23 cellular contexts compared by ENCODE assay signal in genomic region chr9:81847181-81847915, GRCh38.
A peak's percentile ranks its signal among the peaks of the same experiment; 100 is the strongest.
DNase-seq lines count a peak whose midpoint lies in the region; ATAC-seq, FAIRE-seq and TF ChIP-seq lines count a peak whose summit lies in the region.
"Had no signal": no experiment of that assay in that cellular context is flagged by ENCODE, and none has a peak within 500 bp of the region (broad histone marks: within the 10 kb centered on the region; RNA-seq: fewer than 3 reads in every experiment).

No MANE protein-coding gene starts in this region.

- POLR2A ChIA-PET in MCF 10A (lab: Yijun Ruan, JAX), result interaction anchor here (0.6 to 1.8 kb wide), 3 partner anchors 60 to 161 kb away, joined by 3 to 8 read pairs (median 3); partner anchors contain the start of gene TLE1

- H3K4me1 ChIP-seq in prostate gland (replicated peaks), result no peaks in the 10 kb centered on the region

- CTCF ChIA-PET in MCF 10A (lab: Yijun Ruan, JAX), result interaction anchor here (0.6 to 3.4 kb wide), 17 partner anchors 11 to 1561 kb away, joined by 3 to 19 read pairs (median 3); no protein-coding TSS in a partner anchor

- FAIRE-seq in endometrium (lab: Jason Lieb, UNC), result peak; percentile 39
- FAIRE-seq: GM12878, GM19239 had no signal

- no peaks in the 10 kb centered on the region for H3K9me3 ChIP-seq in prostate gland
- H3K9me3 ChIP-seq: A549 had no signal

- no peak for TF ChIP-seq CTCF in VCaP (conservative IDR thresholded peaks at IDR 0.05)
- TF ChIP-seq CTCF in prostate gland (IDR thresholded peaks at IDR 0.05), result no peak
- no peak for TF ChIP-seq CTCF in MCF 10A (IDR thresholded peaks at IDR 0.05; ENCODE audit: unreplicated experiment)

- H3K36me3 Mint-ChIP-seq in MCF 10A (ENCODE audit: insufficient read depth, unreplicated experiment), result peaks cover 7% of the 10 kb centered on the region
- H3K36me3 Mint-ChIP-seq: CD4-positive, alpha-beta memory T cell had no signal

- WGBS in prostate gland, result 35% methylated on average over 9 of the region's 9 CpGs

- H3K4me3 Mint-ChIP-seq in MCF 10A (ENCODE audit: unreplicated experiment), result no peak overlapping the region
- H3K4me3 Mint-ChIP-seq: CD4-positive, alpha-beta memory T cell; GM23338; H9 had no signal

- TF ChIP-seq POLR2A in prostate gland (IDR thresholded peaks at IDR 0.05), result no peak

- BruUV-seq in MCF 10A (replicated peaks; lab: Mats Ljungman, UMichigan), result no TSS peak

- H3K27me3 ChIP-seq in prostate gland (replicated peaks; ENCODE audit: insufficient read depth), result no peaks in the 10 kb centered on the region

- H3K27ac ChIP-seq in VCaP, result peak overlapping the region; percentile 62
- H3K27ac ChIP-seq in prostate gland, result no peak overlapping the region

- ATAC-seq in HG03432 (IDR thresholded peaks at IDR 0.05; ENCODE audit: unreplicated experiment), result no peak
- ATAC-seq: GM12878, GM23338, HCT116 had no signal

- DNase-seq in NCI-H748 (lab: John Stamatoyannopoulos, UW; ENCODE audit: unreplicated experiment) (peak; percentile 70), NCI-H748 treated with DMSO at 0.1 percent for 48 hours (lab: John Stamatoyannopoulos, UW) (no peak), prostate gland (ENCODE audit: low spot score) (peak; percentile 34), MCF 10A (ENCODE audit: unreplicated experiment) (no peak), AML-193 (lab: John Stamatoyannopoulos, UW) (no peak)
- DNase-seq: 8988T; ACHN; C1 segment of cervical spinal cord; Calu3; CD4-positive, alpha-beta memory T cell; COR-L47; DMS79; EL; GDM1; H9 had no signal

- no peaks in the 10 kb centered on the region for H3K9me3 Mint-ChIP-seq in MCF 10A (ENCODE audit: unreplicated experiment)
- H3K9me3 Mint-ChIP-seq: GM23338, H9 had no signal

- peaks cover 4% of the 10 kb centered on the region for H3K4me1 Mint-ChIP-seq in MCF 10A (ENCODE audit: insufficient read depth, unreplicated experiment)
- H3K4me1 Mint-ChIP-seq: CD4-positive, alpha-beta memory T cell had no signal

- H3K36me3 ChIP-seq in prostate gland, result no peaks in the 10 kb centered on the region

- no peak overlapping the region for H3K4me3 ChIP-seq in prostate gland
- H3K4me3 ChIP-seq: A549, GM12878, GM23338 had no signal

- H3K27me3 Mint-ChIP-seq in MCF 10A (ENCODE audit: insufficient read depth, unreplicated experiment), result no peaks in the 10 kb centered on the region
- H3K27me3 Mint-ChIP-seq: CD4-positive, alpha-beta memory T cell had no signal

- intact Hi-C loops in prostate gland (cut with DNase I) (loop anchor here (2.0 to 10.0 kb wide), 5 partner anchors 157 to 1243 kb away; no protein-coding TSS in a partner anchor), MCF 10A (cut with micrococcal nuclease) (no loop called here)

- no peak overlapping the region for H3K27ac Mint-ChIP-seq in MCF 10A (ENCODE audit: low read depth, unreplicated experiment)
- H3K27ac Mint-ChIP-seq: CD4-positive, alpha-beta memory T cell; GM23338; H9 had no signal

Comparison
In these comparisons a context has a peak if more than half of its experiments do, and no peak if none do; other contexts are left out.
1. DNase-seq: peak in NCI-H748 (single experiment) and prostate gland (single experiment); none in NCI-H748 treated with DMSO at 0.1 percent for 48 hours (single experiment), MCF 10A (single experiment) and AML-193 (0 of 2).